Comparison of ENCODE assay signal across 1 cellular context in the genomic region with DNA sequence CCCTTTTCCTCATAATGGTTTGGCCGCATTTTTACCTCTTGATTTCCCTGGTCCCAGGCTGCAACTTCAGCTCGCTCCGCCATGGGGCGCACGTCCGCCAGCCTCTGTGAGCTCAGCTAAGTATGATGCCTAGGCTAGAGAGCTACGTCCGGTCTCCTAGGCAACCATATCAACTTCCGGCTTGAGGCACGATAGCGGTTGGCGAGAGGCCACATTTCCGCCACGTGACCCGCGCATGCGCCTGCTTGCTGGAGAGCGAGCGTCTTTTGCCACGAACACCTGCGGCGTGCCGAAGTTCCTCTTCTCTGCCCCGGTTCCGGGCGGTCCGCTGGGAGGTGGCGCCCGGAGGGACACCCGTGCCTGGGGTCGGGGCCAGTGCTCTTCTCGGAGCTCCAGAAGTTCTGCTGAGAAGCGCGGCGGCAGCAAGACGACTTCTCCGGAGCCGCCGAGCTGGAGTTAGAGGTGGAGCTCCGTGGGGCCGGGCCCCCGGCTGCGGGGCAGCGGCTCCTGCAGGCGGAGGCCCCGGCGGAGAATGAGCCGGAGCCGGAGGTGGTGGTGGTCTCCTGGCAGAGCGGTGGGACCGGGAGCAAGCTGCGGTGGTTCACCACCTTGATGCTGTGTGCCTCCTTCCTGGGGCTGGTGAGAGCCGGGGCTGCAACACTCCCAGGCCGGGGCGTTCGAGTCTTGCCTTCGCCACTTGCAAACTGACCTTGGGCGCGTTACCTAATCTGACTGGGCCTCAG.
A peak's percentile ranks its signal among the peaks of the same experiment; 100 is the strongest.
TF ChIP-seq lines count a peak whose summit lies in the region.

No MANE protein-coding gene starts in this region.

TF ChIP-seq in WTC11, 78 proteins besides CTCF, POLR2A, EP300 and RAD21 (continued from another document and continues in another):
- TF ChIP-seq, protein P1, sequence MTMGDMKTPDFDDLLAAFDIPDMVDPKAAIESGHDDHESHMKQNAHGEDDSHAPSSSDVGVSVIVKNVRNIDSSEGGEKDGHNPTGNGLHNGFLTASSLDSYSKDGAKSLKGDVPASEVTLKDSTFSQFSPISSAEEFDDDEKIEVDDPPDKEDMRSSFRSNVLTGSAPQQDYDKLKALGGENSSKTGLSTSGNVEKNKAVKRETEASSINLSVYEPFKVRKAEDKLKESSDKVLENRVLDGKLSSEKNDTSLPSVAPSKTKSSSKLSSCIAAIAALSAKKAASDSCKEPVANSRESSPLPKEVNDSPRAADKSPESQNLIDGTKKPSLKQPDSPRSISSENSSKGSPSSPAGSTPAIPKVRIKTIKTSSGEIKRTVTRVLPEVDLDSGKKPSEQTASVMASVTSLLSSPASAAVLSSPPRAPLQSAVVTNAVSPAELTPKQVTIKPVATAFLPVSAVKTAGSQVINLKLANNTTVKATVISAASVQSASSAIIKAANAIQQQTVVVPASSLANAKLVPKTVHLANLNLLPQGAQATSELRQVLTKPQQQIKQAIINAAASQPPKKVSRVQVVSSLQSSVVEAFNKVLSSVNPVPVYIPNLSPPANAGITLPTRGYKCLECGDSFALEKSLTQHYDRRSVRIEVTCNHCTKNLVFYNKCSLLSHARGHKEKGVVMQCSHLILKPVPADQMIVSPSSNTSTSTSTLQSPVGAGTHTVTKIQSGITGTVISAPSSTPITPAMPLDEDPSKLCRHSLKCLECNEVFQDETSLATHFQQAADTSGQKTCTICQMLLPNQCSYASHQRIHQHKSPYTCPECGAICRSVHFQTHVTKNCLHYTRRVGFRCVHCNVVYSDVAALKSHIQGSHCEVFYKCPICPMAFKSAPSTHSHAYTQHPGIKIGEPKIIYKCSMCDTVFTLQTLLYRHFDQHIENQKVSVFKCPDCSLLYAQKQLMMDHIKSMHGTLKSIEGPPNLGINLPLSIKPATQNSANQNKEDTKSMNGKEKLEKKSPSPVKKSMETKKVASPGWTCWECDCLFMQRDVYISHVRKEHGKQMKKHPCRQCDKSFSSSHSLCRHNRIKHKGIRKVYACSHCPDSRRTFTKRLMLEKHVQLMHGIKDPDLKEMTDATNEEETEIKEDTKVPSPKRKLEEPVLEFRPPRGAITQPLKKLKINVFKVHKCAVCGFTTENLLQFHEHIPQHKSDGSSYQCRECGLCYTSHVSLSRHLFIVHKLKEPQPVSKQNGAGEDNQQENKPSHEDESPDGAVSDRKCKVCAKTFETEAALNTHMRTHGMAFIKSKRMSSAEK (CRISPR knock-in tag; IDR thresholded peaks at IDR 0.05; ENCODE audit: borderline replicate concordance), result peak; percentile 88; the same call in 1 of the 2 replicates
- no peak for TF ChIP-seq ESRRA (CRISPR knock-in tag; IDR thresholded peaks at IDR 0.05; ENCODE audit: borderline replicate concordance)
- TF ChIP-seq RORB (CRISPR knock-in tag; IDR thresholded peaks at IDR 0.05), result no peak
- TF ChIP-seq SMAD3 (CRISPR knock-in tag; IDR thresholded peaks at IDR 0.05; ENCODE audit: borderline replicate concordance), result peak; percentile 72; the same call in 1 of the 2 replicates
- peak; percentile 69; the same call in 1 of the 2 replicates for TF ChIP-seq NFE2L1 (CRISPR knock-in tag; IDR thresholded peaks at IDR 0.05)
- TF ChIP-seq, protein P2, sequence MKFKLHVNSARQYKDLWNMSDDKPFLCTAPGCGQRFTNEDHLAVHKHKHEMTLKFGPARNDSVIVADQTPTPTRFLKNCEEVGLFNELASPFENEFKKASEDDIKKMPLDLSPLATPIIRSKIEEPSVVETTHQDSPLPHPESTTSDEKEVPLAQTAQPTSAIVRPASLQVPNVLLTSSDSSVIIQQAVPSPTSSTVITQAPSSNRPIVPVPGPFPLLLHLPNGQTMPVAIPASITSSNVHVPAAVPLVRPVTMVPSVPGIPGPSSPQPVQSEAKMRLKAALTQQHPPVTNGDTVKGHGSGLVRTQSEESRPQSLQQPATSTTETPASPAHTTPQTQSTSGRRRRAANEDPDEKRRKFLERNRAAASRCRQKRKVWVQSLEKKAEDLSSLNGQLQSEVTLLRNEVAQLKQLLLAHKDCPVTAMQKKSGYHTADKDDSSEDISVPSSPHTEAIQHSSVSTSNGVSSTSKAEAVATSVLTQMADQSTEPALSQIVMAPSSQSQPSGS (CRISPR knock-in tag; IDR thresholded peaks at IDR 0.05; ENCODE audit: borderline replicate concordance, low read depth), result no peak
- TF ChIP-seq JUN (CRISPR knock-in tag; IDR thresholded peaks at IDR 0.05), result peak; percentile 59; the same call in 1 of the 2 replicates
- TF ChIP-seq, protein P3, sequence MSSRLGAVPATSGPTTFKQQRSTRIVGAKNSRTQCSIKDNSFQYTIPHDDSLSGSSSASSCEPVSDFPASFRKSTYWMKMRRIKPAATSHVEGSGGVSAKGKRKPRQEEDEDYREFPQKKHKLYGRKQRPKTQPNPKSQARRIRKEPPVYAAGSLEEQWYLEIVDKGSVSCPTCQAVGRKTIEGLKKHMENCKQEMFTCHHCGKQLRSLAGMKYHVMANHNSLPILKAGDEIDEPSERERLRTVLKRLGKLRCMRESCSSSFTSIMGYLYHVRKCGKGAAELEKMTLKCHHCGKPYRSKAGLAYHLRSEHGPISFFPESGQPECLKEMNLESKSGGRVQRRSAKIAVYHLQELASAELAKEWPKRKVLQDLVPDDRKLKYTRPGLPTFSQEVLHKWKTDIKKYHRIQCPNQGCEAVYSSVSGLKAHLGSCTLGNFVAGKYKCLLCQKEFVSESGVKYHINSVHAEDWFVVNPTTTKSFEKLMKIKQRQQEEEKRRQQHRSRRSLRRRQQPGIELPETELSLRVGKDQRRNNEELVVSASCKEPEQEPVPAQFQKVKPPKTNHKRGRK (CRISPR knock-in tag; IDR thresholded peaks at IDR 0.05; ENCODE audit: borderline replicate concordance), result no peak
- TF ChIP-seq EMX1 (CRISPR knock-in tag; IDR thresholded peaks at IDR 0.05), result no peak
- TF ChIP-seq, protein P4, sequence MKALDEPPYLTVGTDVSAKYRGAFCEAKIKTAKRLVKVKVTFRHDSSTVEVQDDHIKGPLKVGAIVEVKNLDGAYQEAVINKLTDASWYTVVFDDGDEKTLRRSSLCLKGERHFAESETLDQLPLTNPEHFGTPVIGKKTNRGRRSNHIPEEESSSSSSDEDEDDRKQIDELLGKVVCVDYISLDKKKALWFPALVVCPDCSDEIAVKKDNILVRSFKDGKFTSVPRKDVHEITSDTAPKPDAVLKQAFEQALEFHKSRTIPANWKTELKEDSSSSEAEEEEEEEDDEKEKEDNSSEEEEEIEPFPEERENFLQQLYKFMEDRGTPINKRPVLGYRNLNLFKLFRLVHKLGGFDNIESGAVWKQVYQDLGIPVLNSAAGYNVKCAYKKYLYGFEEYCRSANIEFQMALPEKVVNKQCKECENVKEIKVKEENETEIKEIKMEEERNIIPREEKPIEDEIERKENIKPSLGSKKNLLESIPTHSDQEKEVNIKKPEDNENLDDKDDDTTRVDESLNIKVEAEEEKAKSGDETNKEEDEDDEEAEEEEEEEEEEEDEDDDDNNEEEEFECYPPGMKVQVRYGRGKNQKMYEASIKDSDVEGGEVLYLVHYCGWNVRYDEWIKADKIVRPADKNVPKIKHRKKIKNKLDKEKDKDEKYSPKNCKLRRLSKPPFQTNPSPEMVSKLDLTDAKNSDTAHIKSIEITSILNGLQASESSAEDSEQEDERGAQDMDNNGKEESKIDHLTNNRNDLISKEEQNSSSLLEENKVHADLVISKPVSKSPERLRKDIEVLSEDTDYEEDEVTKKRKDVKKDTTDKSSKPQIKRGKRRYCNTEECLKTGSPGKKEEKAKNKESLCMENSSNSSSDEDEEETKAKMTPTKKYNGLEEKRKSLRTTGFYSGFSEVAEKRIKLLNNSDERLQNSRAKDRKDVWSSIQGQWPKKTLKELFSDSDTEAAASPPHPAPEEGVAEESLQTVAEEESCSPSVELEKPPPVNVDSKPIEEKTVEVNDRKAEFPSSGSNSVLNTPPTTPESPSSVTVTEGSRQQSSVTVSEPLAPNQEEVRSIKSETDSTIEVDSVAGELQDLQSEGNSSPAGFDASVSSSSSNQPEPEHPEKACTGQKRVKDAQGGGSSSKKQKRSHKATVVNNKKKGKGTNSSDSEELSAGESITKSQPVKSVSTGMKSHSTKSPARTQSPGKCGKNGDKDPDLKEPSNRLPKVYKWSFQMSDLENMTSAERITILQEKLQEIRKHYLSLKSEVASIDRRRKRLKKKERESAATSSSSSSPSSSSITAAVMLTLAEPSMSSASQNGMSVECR (CRISPR knock-in tag; IDR thresholded peaks at IDR 0.05; ENCODE audit: borderline replicate concordance), result peak; percentile 85; the same call in 1 of the 2 replicates
- TF ChIP-seq ZNF232 (CRISPR knock-in tag; IDR thresholded peaks at IDR 0.05), result no peak
- TF ChIP-seq, protein P5, sequence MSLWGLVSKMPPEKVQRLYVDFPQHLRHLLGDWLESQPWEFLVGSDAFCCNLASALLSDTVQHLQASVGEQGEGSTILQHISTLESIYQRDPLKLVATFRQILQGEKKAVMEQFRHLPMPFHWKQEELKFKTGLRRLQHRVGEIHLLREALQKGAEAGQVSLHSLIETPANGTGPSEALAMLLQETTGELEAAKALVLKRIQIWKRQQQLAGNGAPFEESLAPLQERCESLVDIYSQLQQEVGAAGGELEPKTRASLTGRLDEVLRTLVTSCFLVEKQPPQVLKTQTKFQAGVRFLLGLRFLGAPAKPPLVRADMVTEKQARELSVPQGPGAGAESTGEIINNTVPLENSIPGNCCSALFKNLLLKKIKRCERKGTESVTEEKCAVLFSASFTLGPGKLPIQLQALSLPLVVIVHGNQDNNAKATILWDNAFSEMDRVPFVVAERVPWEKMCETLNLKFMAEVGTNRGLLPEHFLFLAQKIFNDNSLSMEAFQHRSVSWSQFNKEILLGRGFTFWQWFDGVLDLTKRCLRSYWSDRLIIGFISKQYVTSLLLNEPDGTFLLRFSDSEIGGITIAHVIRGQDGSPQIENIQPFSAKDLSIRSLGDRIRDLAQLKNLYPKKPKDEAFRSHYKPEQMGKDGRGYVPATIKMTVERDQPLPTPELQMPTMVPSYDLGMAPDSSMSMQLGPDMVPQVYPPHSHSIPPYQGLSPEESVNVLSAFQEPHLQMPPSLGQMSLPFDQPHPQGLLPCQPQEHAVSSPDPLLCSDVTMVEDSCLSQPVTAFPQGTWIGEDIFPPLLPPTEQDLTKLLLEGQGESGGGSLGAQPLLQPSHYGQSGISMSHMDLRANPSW (CRISPR knock-in tag; conservative IDR thresholded peaks at IDR 0.05; ENCODE audit: low read depth), result no peak
- TF ChIP-seq FOXP1 (CRISPR knock-in tag; IDR thresholded peaks at IDR 0.05; ENCODE audit: borderline replicate concordance), result peak; percentile 79
- TF ChIP-seq KAT7 (CRISPR knock-in tag; IDR thresholded peaks at IDR 0.05; ENCODE audit: borderline replicate concordance), result no peak
- TF ChIP-seq, protein P6, sequence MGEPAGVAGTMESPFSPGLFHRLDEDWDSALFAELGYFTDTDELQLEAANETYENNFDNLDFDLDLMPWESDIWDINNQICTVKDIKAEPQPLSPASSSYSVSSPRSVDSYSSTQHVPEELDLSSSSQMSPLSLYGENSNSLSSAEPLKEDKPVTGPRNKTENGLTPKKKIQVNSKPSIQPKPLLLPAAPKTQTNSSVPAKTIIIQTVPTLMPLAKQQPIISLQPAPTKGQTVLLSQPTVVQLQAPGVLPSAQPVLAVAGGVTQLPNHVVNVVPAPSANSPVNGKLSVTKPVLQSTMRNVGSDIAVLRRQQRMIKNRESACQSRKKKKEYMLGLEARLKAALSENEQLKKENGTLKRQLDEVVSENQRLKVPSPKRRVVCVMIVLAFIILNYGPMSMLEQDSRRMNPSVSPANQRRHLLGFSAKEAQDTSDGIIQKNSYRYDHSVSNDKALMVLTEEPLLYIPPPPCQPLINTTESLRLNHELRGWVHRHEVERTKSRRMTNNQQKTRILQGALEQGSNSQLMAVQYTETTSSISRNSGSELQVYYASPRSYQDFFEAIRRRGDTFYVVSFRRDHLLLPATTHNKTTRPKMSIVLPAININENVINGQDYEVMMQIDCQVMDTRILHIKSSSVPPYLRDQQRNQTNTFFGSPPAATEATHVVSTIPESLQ (CRISPR knock-in tag; IDR thresholded peaks at IDR 0.05), result no peak
- no peak for TF ChIP-seq ELF4 (CRISPR knock-in tag; IDR thresholded peaks at IDR 0.05; ENCODE audit: low read depth)
- TF ChIP-seq ZNF317 (CRISPR knock-in tag; IDR thresholded peaks at IDR 0.05; ENCODE audit: borderline replicate concordance, low read depth), result peak; percentile 47; the same call in 1 of the 2 replicates
- no peak for TF ChIP-seq TEAD4 (CRISPR knock-in tag; IDR thresholded peaks at IDR 0.05)
- no peak for TF ChIP-seq ZBTB21 (CRISPR knock-in tag; IDR thresholded peaks at IDR 0.05; ENCODE audit: borderline replicate concordance)
- peak; percentile 42; the same call in 1 of the 2 replicates for TF ChIP-seq ETV6 (CRISPR knock-in tag; IDR thresholded peaks at IDR 0.05)
- TF ChIP-seq, protein P7, sequence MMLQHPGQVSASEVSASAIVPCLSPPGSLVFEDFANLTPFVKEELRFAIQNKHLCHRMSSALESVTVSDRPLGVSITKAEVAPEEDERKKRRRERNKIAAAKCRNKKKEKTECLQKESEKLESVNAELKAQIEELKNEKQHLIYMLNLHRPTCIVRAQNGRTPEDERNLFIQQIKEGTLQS (CRISPR knock-in tag; conservative IDR thresholded peaks at IDR 0.05), result no peak
- TF ChIP-seq NFYB (CRISPR knock-in tag; conservative IDR thresholded peaks at IDR 0.05; ENCODE audit: low read depth), result 0 out of 2 replicates have a peak, but pooled peaks have one; percentile 20
- TF ChIP-seq ZNF138 (CRISPR knock-in tag; conservative IDR thresholded peaks at IDR 0.05), result no peak
- TF ChIP-seq, protein P8, sequence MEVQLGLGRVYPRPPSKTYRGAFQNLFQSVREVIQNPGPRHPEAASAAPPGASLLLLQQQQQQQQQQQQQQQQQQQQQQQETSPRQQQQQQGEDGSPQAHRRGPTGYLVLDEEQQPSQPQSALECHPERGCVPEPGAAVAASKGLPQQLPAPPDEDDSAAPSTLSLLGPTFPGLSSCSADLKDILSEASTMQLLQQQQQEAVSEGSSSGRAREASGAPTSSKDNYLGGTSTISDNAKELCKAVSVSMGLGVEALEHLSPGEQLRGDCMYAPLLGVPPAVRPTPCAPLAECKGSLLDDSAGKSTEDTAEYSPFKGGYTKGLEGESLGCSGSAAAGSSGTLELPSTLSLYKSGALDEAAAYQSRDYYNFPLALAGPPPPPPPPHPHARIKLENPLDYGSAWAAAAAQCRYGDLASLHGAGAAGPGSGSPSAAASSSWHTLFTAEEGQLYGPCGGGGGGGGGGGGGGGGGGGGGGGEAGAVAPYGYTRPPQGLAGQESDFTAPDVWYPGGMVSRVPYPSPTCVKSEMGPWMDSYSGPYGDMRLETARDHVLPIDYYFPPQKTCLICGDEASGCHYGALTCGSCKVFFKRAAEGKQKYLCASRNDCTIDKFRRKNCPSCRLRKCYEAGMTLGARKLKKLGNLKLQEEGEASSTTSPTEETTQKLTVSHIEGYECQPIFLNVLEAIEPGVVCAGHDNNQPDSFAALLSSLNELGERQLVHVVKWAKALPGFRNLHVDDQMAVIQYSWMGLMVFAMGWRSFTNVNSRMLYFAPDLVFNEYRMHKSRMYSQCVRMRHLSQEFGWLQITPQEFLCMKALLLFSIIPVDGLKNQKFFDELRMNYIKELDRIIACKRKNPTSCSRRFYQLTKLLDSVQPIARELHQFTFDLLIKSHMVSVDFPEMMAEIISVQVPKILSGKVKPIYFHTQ (CRISPR knock-in tag; IDR thresholded peaks at IDR 0.05), result no peak
- no peak for TF ChIP-seq ZNF396 (CRISPR knock-in tag; IDR thresholded peaks at IDR 0.05; ENCODE audit: borderline replicate concordance)
- TF ChIP-seq, protein P9, sequence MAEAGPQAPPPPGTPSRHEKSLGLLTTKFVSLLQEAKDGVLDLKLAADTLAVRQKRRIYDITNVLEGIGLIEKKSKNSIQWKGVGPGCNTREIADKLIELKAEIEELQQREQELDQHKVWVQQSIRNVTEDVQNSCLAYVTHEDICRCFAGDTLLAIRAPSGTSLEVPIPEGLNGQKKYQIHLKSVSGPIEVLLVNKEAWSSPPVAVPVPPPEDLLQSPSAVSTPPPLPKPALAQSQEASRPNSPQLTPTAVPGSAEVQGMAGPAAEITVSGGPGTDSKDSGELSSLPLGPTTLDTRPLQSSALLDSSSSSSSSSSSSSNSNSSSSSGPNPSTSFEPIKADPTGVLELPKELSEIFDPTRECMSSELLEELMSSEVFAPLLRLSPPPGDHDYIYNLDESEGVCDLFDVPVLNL (CRISPR knock-in tag; IDR thresholded peaks at IDR 0.05; ENCODE audit: borderline replicate concordance, low read depth), result no peak
- no peak for TF ChIP-seq NR1H2 (CRISPR knock-in tag; IDR thresholded peaks at IDR 0.05)
- no peak for TF ChIP-seq NR2C2 (CRISPR knock-in tag; IDR thresholded peaks at IDR 0.05)
- no peak for TF ChIP-seq HMGA2 (CRISPR knock-in tag; IDR thresholded peaks at IDR 0.05)
- no peak for TF ChIP-seq ZNF263 (CRISPR knock-in tag; IDR thresholded peaks at IDR 0.05; ENCODE audit: low read depth)
- peak; percentile 94 for TF ChIP-seq MYBL2 (CRISPR knock-in tag; IDR thresholded peaks at IDR 0.05)
